In the genomic region with DNA sequence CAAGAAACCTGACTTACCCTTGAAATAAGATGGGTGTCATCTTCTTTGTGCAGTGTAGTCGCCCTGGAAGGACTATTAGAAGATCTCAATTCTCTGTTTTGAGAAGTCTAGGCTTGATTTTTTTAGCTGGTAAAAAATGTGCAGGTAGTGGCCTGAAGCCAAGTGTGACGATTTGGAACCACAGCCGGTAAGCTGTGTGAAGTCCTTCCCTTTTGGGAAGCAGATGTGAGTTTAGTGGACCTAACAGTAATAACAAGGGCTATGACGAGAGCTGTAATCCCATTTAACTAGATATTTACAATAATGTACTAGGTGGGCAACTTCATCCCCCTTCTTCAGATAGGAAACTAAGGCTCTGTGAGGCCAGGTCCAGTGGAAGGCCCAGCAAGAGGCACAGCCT, we compare ENCODE assay signal across 1 cellular context.
TF ChIP-seq lines count a peak whose summit lies in the region.

No MANE protein-coding gene starts in this region.

TF ChIP-seq in SK-N-SH, 30 proteins besides CTCF, POLR2A, EP300 and RAD21:
- TF ChIP-seq GABPA (IDR thresholded peaks at IDR 0.05; ENCODE audit: low read depth) (no peak), POLR2AphosphoS5 (IDR thresholded peaks at IDR 0.05; ENCODE audit: low read depth, low read length) (no peak), RCOR1 (IDR thresholded peaks at IDR 0.05; ENCODE audit: low read length) (no peak), YY1 (IDR thresholded peaks at IDR 0.05; ENCODE audit: low read depth) (no peak), MXI1 (IDR thresholded peaks at IDR 0.05; ENCODE audit: low read depth, low read length) (no peak), RXRA (IDR thresholded peaks at IDR 0.05; ENCODE audit: borderline replicate concordance, low read depth) (no peak), GATA2 (CRISPR knock-in tag; IDR thresholded peaks at IDR 0.05) (no peak), FOXJ3 (CRISPR knock-in tag; IDR thresholded peaks at IDR 0.05) (no peak), FOXM1 (IDR thresholded peaks at IDR 0.05; ENCODE audit: low read depth) (no peak), TCF12 (IDR thresholded peaks at IDR 0.05) (no peak), ELF1 (IDR thresholded peaks at IDR 0.05) (no peak)
- TF ChIP-seq, protein P1, sequence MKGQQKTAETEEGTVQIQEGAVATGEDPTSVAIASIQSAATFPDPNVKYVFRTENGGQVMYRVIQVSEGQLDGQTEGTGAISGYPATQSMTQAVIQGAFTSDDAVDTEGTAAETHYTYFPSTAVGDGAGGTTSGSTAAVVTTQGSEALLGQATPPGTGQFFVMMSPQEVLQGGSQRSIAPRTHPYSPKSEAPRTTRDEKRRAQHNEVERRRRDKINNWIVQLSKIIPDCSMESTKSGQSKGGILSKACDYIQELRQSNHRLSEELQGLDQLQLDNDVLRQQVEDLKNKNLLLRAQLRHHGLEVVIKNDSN (IDR thresholded peaks at IDR 0.05; ENCODE audit: borderline replicate concordance, low read depth) = no peak
- TF ChIP-seq, protein P2, sequence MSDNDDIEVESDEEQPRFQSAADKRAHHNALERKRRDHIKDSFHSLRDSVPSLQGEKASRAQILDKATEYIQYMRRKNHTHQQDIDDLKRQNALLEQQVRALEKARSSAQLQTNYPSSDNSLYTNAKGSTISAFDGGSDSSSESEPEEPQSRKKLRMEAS (IDR thresholded peaks at IDR 0.05; ENCODE audit: low read depth) = no peak
